ENCODE assay signal across 2 cellular contexts in the genomic region with DNA sequence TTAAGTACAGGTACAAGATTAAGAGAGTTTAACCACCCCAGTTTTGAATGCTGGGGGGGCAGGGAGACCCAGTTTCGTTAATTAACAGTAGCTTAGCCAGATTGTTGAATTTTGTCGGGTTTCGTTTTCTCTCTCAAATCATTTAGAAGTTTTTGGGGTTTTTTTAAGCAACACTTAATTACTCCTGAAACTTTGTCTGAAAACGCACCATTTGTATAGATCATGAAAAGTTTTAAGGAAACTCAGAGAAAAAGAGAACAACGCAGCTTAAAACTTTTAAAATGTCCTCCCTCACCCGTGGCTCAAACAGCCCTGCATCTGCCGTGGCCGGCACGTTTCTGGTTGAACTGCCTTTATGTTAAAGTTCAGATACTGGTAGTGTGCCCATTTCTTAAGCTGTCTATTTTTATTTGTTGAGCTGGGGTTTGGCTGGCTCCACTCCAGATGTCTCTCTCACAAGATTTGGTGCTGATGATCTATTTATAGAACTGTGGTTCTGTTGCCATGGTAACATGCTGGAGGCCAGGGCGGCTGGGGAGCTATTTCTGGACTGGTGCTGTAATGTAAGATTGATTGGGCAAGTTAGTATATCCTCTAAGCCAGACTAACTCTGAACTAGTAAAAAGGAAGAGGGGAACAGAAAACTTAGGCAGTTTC.
TF ChIP-seq lines count a peak whose summit lies in the region.

No MANE protein-coding gene starts in this region.

TF ChIP-seq in HCT116, 20 proteins besides CTCF, POLR2A, EP300 and RAD21:
- TF ChIP-seq POLR2AphosphoS5 (IDR thresholded peaks at IDR 0.05; ENCODE audit: low read depth, low read length) (no peak), EZH2 (IDR thresholded peaks at IDR 0.05) (no peak)

TF ChIP-seq in K562, 482 proteins besides CTCF, POLR2A, EP300 and RAD21 (continues in another document):
- TF ChIP-seq NR0B1 (IDR thresholded peaks at IDR 0.05; ENCODE audit: partially characterized antibody) (no peak), KHSRP (IDR thresholded peaks at IDR 0.05) (no peak), SMARCC2 (IDR thresholded peaks at IDR 0.05; ENCODE audit: low read depth) (no peak), FOXA3 (CRISPR knock-in tag; conservative IDR thresholded peaks at IDR 0.05 in 1 of 2, IDR thresholded peaks at IDR 0.05 in 1 of 2) (no peak), TBP (optimal IDR thresholded peaks at IDR 0.05; ENCODE audit: low read depth, low read length) (no peak), KDM2B (CRISPR knock-in tag; IDR thresholded peaks at IDR 0.05) (no peak), ZNF695 (CRISPR knock-in tag; IDR thresholded peaks at IDR 0.05) (no peak), CHD1 (IDR thresholded peaks at IDR 0.05; ENCODE audit: low read length) (no peak), OTX1 (CRISPR knock-in tag; IDR thresholded peaks at IDR 0.05) (no peak), POU5F1 (IDR thresholded peaks at IDR 0.05; ENCODE audit: borderline replicate concordance, low read depth, low read length, partially characterized antibody) (no peak), U2AF1 (optimal IDR thresholded peaks at IDR 0.05; ENCODE audit: low read depth, low read length) (no peak), ZNF143 (CRISPR knock-in tag; IDR thresholded peaks at IDR 0.05) (no peak), ILK (tag; IDR thresholded peaks at IDR 0.05; ENCODE audit: borderline replicate concordance, low read depth) (no peak), MAFK (IDR thresholded peaks at IDR 0.05; ENCODE audit: low read length) (no peak), BCOR (IDR thresholded peaks at IDR 0.05) (no peak), ZNF584 (CRISPR knock-in tag; IDR thresholded peaks at IDR 0.05; ENCODE audit: low read depth) (no peak), GABPB1 (CRISPR knock-in tag; IDR thresholded peaks at IDR 0.05) (no peak), ARNT (IDR thresholded peaks at IDR 0.05) (no peak), HMBOX1 (IDR thresholded peaks at IDR 0.05) (peak; percentile 98), KLF13 (tag; IDR thresholded peaks at IDR 0.05; ENCODE audit: borderline replicate concordance, low read depth) (no peak), ZBTB43 (CRISPR knock-in tag; IDR thresholded peaks at IDR 0.05) (no peak), POLR2AphosphoS5 (IDR thresholded peaks at IDR 0.05; ENCODE audit: control insufficient read depth, insufficient read depth, low read depth, low read length) (no peak), ZNF316 (IDR thresholded peaks at IDR 0.05) (no peak), PRMT5 (CRISPR knock-in tag; IDR thresholded peaks at IDR 0.05) (no peak), ZNF23 (CRISPR knock-in tag; IDR thresholded peaks at IDR 0.05) (no peak), ETV1 (tag; conservative IDR thresholded peaks at IDR 0.05; ENCODE audit: low read depth) (no peak), KLF6 (CRISPR knock-in tag; IDR thresholded peaks at IDR 0.05; ENCODE audit: borderline replicate concordance) (no peak), FIP1L1 (IDR thresholded peaks at IDR 0.05; ENCODE audit: low read depth, low read length, poor library complexity, severe bottlenecking) (no peak), PRPF4 (IDR thresholded peaks at IDR 0.05; ENCODE audit: insufficient read depth, low read depth, low read length, poor library complexity, severe bottlenecking) (no peak), CEBPB (tag; IDR thresholded peaks at IDR 0.05) (peak; percentile 67), ZNF197 (CRISPR knock-in tag; IDR thresholded peaks at IDR 0.05; ENCODE audit: low read depth) (no peak), TOE1 (IDR thresholded peaks at IDR 0.05; ENCODE audit: borderline replicate concordance) (no peak), TOE1 (CRISPR knock-in tag; IDR thresholded peaks at IDR 0.05; ENCODE audit: borderline replicate concordance, low read depth) (no peak), ATF2 (CRISPR knock-in tag; IDR thresholded peaks at IDR 0.05) (no peak), SREBF1 (IDR thresholded peaks at IDR 0.05; ENCODE audit: borderline replicate concordance, low read depth, low read length) (no peak), HNRNPH1 (optimal IDR thresholded peaks at IDR 0.05; ENCODE audit: low read depth, low read length) (no peak), TFAP4 (CRISPR knock-in tag; IDR thresholded peaks at IDR 0.05; ENCODE audit: borderline replicate concordance) (no peak), E2F3 (CRISPR knock-in tag; IDR thresholded peaks at IDR 0.05) (no peak), MIER1 (IDR thresholded peaks at IDR 0.05; ENCODE audit: low read depth) (no peak), ILF3 (IDR thresholded peaks at IDR 0.05; ENCODE audit: borderline replicate concordance) (no peak), PHB2 (IDR thresholded peaks at IDR 0.05; ENCODE audit: low read depth) (no peak), RNF2 (IDR thresholded peaks at IDR 0.05) (peak; percentile 66; the same call in 1 of the 2 replicates), HLTF (IDR thresholded peaks at IDR 0.05) (no peak), CREB1 (IDR thresholded peaks at IDR 0.05) (no peak), CREB1 (CRISPR knock-in tag; IDR thresholded peaks at IDR 0.05) (no peak), ZNF696 (CRISPR knock-in tag; conservative IDR thresholded peaks at IDR 0.05) (no peak), MEF2A (IDR thresholded peaks at IDR 0.05; ENCODE audit: control insufficient read depth, low read depth, low read length) (peak; percentile 99), ZFP36 (IDR thresholded peaks at IDR 0.05; ENCODE audit: low read depth, low read length, partially characterized antibody) (no peak), ARID1B (IDR thresholded peaks at IDR 0.05) (0 out of 2 replicates have a peak, but pooled peaks have one; percentile 25), SLC30A9 (CRISPR knock-in tag; IDR thresholded peaks at IDR 0.05) (no peak), MECOM (CRISPR knock-in tag; IDR thresholded peaks at IDR 0.05) (no peak), ZNF444 (CRISPR knock-in tag; IDR thresholded peaks at IDR 0.05) (no peak), FOS (IDR thresholded peaks at IDR 0.05; ENCODE audit: extremely low read depth, insufficient read length) (no peak), ZNF785 (CRISPR knock-in tag; IDR thresholded peaks at IDR 0.05) (no peak), JUNB (CRISPR knock-in tag; conservative IDR thresholded peaks at IDR 0.05) (no peak), NCOR1 (IDR thresholded peaks at IDR 0.05) (peak; percentile 79), HDAC8 (tag; IDR thresholded peaks at IDR 0.05) (no peak), RFX7 (CRISPR knock-in tag; IDR thresholded peaks at IDR 0.05) (no peak)
- TF ChIP-seq, protein P1, sequence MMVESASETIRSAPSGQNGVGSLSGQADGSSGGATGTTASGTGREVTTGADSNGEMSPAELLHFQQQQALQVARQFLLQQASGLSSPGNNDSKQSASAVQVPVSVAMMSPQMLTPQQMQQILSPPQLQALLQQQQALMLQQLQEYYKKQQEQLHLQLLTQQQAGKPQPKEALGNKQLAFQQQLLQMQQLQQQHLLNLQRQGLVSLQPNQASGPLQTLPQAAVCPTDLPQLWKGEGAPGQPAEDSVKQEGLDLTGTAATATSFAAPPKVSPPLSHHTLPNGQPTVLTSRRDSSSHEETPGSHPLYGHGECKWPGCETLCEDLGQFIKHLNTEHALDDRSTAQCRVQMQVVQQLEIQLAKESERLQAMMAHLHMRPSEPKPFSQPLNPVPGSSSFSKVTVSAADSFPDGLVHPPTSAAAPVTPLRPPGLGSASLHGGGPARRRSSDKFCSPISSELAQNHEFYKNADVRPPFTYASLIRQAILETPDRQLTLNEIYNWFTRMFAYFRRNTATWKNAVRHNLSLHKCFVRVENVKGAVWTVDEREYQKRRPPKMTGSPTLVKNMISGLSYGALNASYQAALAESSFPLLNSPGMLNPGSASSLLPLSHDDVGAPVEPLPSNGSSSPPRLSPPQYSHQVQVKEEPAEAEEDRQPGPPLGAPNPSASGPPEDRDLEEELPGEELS (CRISPR knock-in tag; IDR thresholded peaks at IDR 0.05; ENCODE audit: borderline replicate concordance): no peak
- TF ChIP-seq, protein P2, sequence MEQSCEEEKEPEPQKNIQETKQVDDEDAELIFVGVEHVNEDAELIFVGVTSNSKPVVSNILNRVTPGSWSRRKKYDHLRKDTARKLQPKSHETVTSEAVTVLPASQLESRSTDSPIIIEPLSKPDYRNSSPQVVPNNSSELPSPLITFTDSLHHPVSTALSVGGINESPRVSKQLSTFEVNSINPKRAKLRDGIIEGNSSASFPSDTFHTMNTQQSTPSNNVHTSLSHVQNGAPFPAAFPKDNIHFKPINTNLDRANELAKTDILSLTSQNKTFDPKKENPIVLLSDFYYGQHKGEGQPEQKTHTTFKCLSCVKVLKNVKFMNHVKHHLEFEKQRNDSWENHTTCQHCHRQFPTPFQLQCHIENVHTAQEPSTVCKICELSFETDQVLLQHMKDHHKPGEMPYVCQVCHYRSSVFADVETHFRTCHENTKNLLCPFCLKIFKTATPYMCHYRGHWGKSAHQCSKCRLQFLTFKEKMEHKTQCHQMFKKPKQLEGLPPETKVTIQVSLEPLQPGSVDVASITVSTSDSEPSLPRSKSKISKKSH (CRISPR knock-in tag; IDR thresholded peaks at IDR 0.05): no peak
- TF ChIP-seq, protein P3, sequence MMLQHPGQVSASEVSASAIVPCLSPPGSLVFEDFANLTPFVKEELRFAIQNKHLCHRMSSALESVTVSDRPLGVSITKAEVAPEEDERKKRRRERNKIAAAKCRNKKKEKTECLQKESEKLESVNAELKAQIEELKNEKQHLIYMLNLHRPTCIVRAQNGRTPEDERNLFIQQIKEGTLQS (IDR thresholded peaks at IDR 0.05): no peak
- TF ChIP-seq, protein P3 (CRISPR knock-in tag; conservative IDR thresholded peaks at IDR 0.05): no peak
- TF ChIP-seq, protein P4, sequence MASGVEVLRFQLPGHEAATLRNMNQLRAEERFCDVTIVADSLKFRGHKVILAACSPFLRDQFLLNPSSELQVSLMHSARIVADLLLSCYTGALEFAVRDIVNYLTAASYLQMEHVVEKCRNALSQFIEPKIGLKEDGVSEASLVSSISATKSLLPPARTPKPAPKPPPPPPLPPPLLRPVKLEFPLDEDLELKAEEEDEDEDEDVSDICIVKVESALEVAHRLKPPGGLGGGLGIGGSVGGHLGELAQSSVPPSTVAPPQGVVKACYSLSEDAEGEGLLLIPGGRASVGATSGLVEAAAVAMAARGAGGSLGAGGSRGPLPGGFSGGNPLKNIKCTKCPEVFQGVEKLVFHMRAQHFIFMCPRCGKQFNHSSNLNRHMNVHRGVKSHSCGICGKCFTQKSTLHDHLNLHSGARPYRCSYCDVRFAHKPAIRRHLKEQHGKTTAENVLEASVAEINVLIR (CRISPR knock-in tag; IDR thresholded peaks at IDR 0.05): no peak
- TF ChIP-seq, protein P5, sequence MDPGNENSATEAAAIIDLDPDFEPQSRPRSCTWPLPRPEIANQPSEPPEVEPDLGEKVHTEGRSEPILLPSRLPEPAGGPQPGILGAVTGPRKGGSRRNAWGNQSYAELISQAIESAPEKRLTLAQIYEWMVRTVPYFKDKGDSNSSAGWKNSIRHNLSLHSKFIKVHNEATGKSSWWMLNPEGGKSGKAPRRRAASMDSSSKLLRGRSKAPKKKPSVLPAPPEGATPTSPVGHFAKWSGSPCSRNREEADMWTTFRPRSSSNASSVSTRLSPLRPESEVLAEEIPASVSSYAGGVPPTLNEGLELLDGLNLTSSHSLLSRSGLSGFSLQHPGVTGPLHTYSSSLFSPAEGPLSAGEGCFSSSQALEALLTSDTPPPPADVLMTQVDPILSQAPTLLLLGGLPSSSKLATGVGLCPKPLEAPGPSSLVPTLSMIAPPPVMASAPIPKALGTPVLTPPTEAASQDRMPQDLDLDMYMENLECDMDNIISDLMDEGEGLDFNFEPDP (CRISPR knock-in tag; IDR thresholded peaks at IDR 0.05): no peak
